In the genomic region with DNA sequence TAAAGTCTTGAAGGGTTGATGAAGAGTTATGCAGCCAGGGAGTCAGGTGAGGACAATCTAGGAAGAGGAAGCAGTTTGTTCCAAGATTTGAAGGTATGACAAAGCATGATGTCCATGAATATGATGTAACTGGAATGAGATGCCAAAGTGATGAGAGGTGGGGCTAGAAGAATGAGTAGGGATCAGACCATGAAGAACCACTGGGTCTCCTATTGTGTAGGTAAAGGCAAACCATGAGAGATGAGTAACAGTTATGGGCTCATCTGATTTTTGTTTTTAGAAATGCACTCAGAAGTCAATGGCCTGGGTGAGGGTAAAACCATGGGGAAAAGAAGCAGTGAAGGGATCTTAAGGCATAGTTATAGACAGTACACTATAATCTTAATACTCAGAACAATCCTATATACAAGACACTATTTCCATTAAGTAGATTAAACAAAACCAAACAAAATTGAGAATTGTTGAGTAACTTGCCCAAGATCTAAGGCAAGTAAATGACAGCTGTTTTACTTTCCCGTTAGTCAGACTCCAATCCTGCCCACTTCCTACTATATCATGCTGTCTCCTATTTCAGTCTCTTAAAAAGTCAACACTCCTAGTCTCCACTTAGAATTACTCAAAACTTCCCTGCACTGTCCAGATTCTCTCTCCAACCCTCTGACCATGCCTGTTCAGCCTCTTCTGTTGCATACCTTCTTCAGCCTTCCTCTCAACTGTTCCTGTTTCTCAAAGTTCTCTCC, we compare ENCODE assay signal across 23 cellular contexts.
DNase-seq lines count a peak whose midpoint lies in the region; ATAC-seq and TF ChIP-seq lines count a peak whose summit lies in the region.
"Had no signal": no experiment of that assay in that cellular context is flagged by ENCODE, and none has a peak within 500 bp of the region (broad histone marks: within the 10 kb centered on the region; RNA-seq: fewer than 3 reads in every experiment).

No MANE protein-coding gene starts in this region.

- H3K36me3 ChIP-seq in mammary epithelial cell (ENCODE audit: insufficient read depth, low read length), result no peaks in the 10 kb centered on the region
- no peaks in the 10 kb centered on the region for H3K36me3 ChIP-seq in left lung
- H3K36me3 ChIP-seq: right atrium auricular region had no signal

- H3K27me3 ChIP-seq in mammary epithelial cell (ENCODE audit: insufficient read depth, low read length), result no peaks in the 10 kb centered on the region
- no peaks in the 10 kb centered on the region for H3K27me3 ChIP-seq in left lung
- H3K27me3 ChIP-seq: hepatocyte, right atrium auricular region had no signal

- H3K4me1 Mint-ChIP-seq in nephron progenitor cell, result peaks cover 7% of the 10 kb centered on the region
- H3K4me1 Mint-ChIP-seq: activated CD4-positive, alpha-beta T cell treated with anti-CD3 and anti-CD28 coated beads for 36 hours had no signal

- DNase-seq in ELR (ENCODE audit: low read depth) (peak; percentile 79), MV-4-11 (lab: John Stamatoyannopoulos, UW) (peak; percentile 26), mammary epithelial cell (peak; percentile 83), left lung (no peak), Right ventricle myocardium superior (no peak), nephron progenitor cell (no peak), superior temporal gyrus (ENCODE audit: extremely low spot score) (no peak)
- DNase-seq: activated CD4-positive, alpha-beta T cell treated with anti-CD3 and anti-CD28 coated beads for 36 hours; activated CD8-positive, alpha-beta memory T cell treated with anti-CD3 and anti-CD28 coated beads, Interleukin-2, amount 50 U/mL, for 48 hours; activated gamma-delta T cell treated with Interleukin-2 at 50 U/mL for 16 hours; anterior cingulate cortex; CD8-positive, alpha-beta T cell; DND-41; NCI-H2081 treated with DMSO at 0.1 percent for 48 hours; NCI-H524 had no signal

- intact Hi-C loops in mammary epithelial cell (cut with micrococcal nuclease), result no loop called here
- intact Hi-C loops in left lung (cut with DNase I), result no loop called here
- intact Hi-C loops in Right ventricle myocardium superior (cut with DNase I), result no loop called here

- H3K27me3 Mint-ChIP-seq in nephron progenitor cell (ENCODE audit: low read depth, poor library complexity), result peaks cover 4% of the 10 kb centered on the region
- H3K27me3 Mint-ChIP-seq: dendritic cell treated with granulocyte-macrophage colony-stimulating factor and Interleukin-4, amounts not matched to agents 40 ng/mL and 50 ng/mL, for 4 days; IgD-negative memory B cell; stimulated activated naive CD8-positive, alpha-beta T cell treated with anti-CD3 and anti-CD28 coated beads, Interleukin-15, Interleukin-2, amounts not matched to agents 100 ng/mL and 50 ng/mL, for 24 hours had no signal

- H3K9ac ChIP-seq in mammary epithelial cell (ENCODE audit: insufficient read depth, low read length), result no peak overlapping the region

- H3K27ac ChIP-seq in mammary epithelial cell (ENCODE audit: insufficient read depth, low read depth, low read length) (peak overlapping the region; percentile 51), left lung (no peak overlapping the region)
- H3K27ac ChIP-seq: hepatocyte, right atrium auricular region had no signal

- TF ChIP-seq CTCF in mammary epithelial cell (conservative IDR thresholded peaks at IDR 0.05 in 1 of 2, IDR thresholded peaks at IDR 0.05 in 1 of 2; ENCODE audit: extremely low read depth in 1 of 2, insufficient read depth in 1 of 2, low read depth in 1 of 2, low read length in 2 of 2) (no peak), left lung (IDR thresholded peaks at IDR 0.05) (no peak), nephron progenitor cell (IDR thresholded peaks at IDR 0.05) (no peak)

- no peaks in the 10 kb centered on the region for H3K79me2 ChIP-seq in mammary epithelial cell (ENCODE audit: insufficient read depth, low read length)
- H3K79me2 ChIP-seq: hepatocyte had no signal

- CTCF ChIA-PET in mammary epithelial cell (lab: Charles Lee; ENCODE audit: low non-redundant PET), result no interaction called here

- H3K9me3 ChIP-seq in mammary epithelial cell (replicated peaks; ENCODE audit: insufficient read depth, low read length) (no peaks in the 10 kb centered on the region), left lung (no peaks in the 10 kb centered on the region)
- H3K9me3 ChIP-seq: right atrium auricular region had no signal

- no peak overlapping the region for H2AFZ ChIP-seq in mammary epithelial cell (ENCODE audit: low read depth, low read length)
- H2AFZ ChIP-seq: hepatocyte had no signal

- H3K4me2 ChIP-seq in mammary epithelial cell (ENCODE audit: insufficient read depth, low read depth, low read length), result peak overlapping the region; percentile 6
- H3K4me2 ChIP-seq: hepatocyte had no signal

- no peak overlapping the region for H3K27ac Mint-ChIP-seq in nephron progenitor cell
- H3K27ac Mint-ChIP-seq: activated CD4-positive, alpha-beta T cell treated with anti-CD3 and anti-CD28 coated beads for 36 hours; CD8-positive, alpha-beta T cell; dendritic cell treated with granulocyte-macrophage colony-stimulating factor and Interleukin-4, amounts not matched to agents 40 ng/mL and 50 ng/mL, for 4 days; IgD-negative memory B cell; mesothelial cell of epicardium; stimulated activated naive CD8-positive, alpha-beta T cell treated with anti-CD3 and anti-CD28 coated beads, Interleukin-15, Interleukin-2, amounts not matched to agents 100 ng/mL and 50 ng/mL, for 24 hours had no signal

- no peak overlapping the region for H3K4me3 Mint-ChIP-seq in nephron progenitor cell
- H3K4me3 Mint-ChIP-seq: activated CD4-positive, alpha-beta T cell treated with anti-CD3 and anti-CD28 coated beads for 36 hours; CD8-positive, alpha-beta T cell; dendritic cell treated with granulocyte-macrophage colony-stimulating factor and Interleukin-4, amounts not matched to agents 40 ng/mL and 50 ng/mL, for 4 days; IgD-negative memory B cell; mesothelial cell of epicardium; stimulated activated naive CD8-positive, alpha-beta T cell treated with anti-CD3 and anti-CD28 coated beads, Interleukin-15, Interleukin-2, amounts not matched to agents 100 ng/mL and 50 ng/mL, for 24 hours had no signal

- no peak overlapping the region for H3K4me3 ChIP-seq in mammary epithelial cell (replicated peaks in 1 of 3; ENCODE audit: insufficient read depth in 1 of 3, low read depth in 2 of 3, low read length in 3 of 3)
- H3K4me3 ChIP-seq in left lung, result no peak overlapping the region
- H3K4me3 ChIP-seq: hepatocyte, right atrium auricular region had no signal

- no peaks in the 10 kb centered on the region for H3K36me3 Mint-ChIP-seq in nephron progenitor cell (ENCODE audit: low read depth)
- H3K36me3 Mint-ChIP-seq: CD8-positive, alpha-beta T cell; IgD-negative memory B cell; mesothelial cell of epicardium had no signal

- 90% methylated on average over 1 of the region's 1 CpG for WGBS in mammary epithelial cell (ENCODE audit: low coverage, missing lambda C conversion rate)

- H3K4me1 ChIP-seq in mammary epithelial cell (ENCODE audit: insufficient read depth, low read length) (peaks cover 22% of the 10 kb centered on the region), left lung (no peaks in the 10 kb centered on the region)
- H3K4me1 ChIP-seq: right atrium auricular region had no signal

- ATAC-seq in left lung, result peak; percentile 45
- ATAC-seq in Right ventricle myocardium superior (ENCODE audit: poor library complexity), result no peak
- no peak for ATAC-seq in GM18867 (IDR thresholded peaks at IDR 0.05; ENCODE audit: unreplicated experiment)
- ATAC-seq: activated CD4-positive, alpha-beta T cell treated with anti-CD3 and anti-CD28 coated beads for 36 hours; CD8-positive, alpha-beta T cell; esophagus mucosa had no signal

- no peaks in the 10 kb centered on the region for H4K20me1 ChIP-seq in mammary epithelial cell (ENCODE audit: insufficient read depth, low read length)

- H3K9me3 Mint-ChIP-seq in nephron progenitor cell, result no peaks in the 10 kb centered on the region
- H3K9me3 Mint-ChIP-seq: CD8-positive, alpha-beta T cell; dendritic cell treated with granulocyte-macrophage colony-stimulating factor and Interleukin-4, amounts not matched to agents 40 ng/mL and 50 ng/mL, for 4 days; mesothelial cell of epicardium had no signal

- dilution Hi-C loops in mammary epithelial cell (cut with HindIII; ENCODE audit: low sequenced_read_pairs), result no loop called here

- in situ Hi-C loops in mammary epithelial cell (cut with MboI; ENCODE audit: low sequenced_read_pairs in 2 of 2), result no loop called here

- no TSS peak for BruUV-seq in mammary epithelial cell (replicated peaks; lab: Mats Ljungman, UMichigan)

Comparison
In these comparisons a context has a peak if more than half of its experiments do, and no peak if none do; other contexts are left out.
1. DNase-seq: peak in ELR (single experiment), MV-4-11 (single experiment) and mammary epithelial cell (single experiment); none in left lung (0 of 2), Right ventricle myocardium superior (single experiment), nephron progenitor cell (single experiment) and superior temporal gyrus (single experiment).